Comparison of ENCODE assay signal across 29 cellular contexts in genomic region chr3:120445654-120446053, GRCh38. TPM values are rescaled to one million over a fixed set of nuclear protein-coding genes. Genes with fewer than 3 reads are reported as not detected.
DNase-seq lines count a peak whose midpoint lies in the region; ATAC-seq and TF ChIP-seq lines count a peak whose summit lies in the region.
"Had no signal": no experiment of that assay in that cellular context is flagged by ENCODE, and none has a peak within 500 bp of the region (broad histone marks: within the 10 kb centered on the region; RNA-seq: fewer than 3 reads in every experiment).

No MANE protein-coding gene starts in this region.

- no peaks in the 10 kb centered on the region for H3K27me3 ChIP-seq in ACC112 (ENCODE audit: insufficient read depth, low read length)
- no peaks in the 10 kb centered on the region for H3K27me3 ChIP-seq in WERI-Rb-1 (ENCODE audit: insufficient read depth, low read depth, severe bottlenecking)
- no peaks in the 10 kb centered on the region for H3K27me3 ChIP-seq in gastroesophageal sphincter
- no peaks in the 10 kb centered on the region for H3K27me3 ChIP-seq in sigmoid colon
- H3K27me3 ChIP-seq in endodermal cell (ENCODE audit: control insufficient read depth, insufficient read depth, low read length, poor library complexity, severe bottlenecking): no peaks in the 10 kb centered on the region
- H3K27me3 ChIP-seq in neuronal stem cell (ENCODE audit: control insufficient read depth in 3 of 3, insufficient read depth in 3 of 3, low read depth in 1 of 3, low read length in 3 of 3): no peaks in the 10 kb centered on the region
- H3K27me3 ChIP-seq: neural progenitor cell had no signal

- H3K4me3 ChIP-seq in ACC112 (ENCODE audit: low read depth, low read length) (peak overlapping the region; percentile 88), WERI-Rb-1 (ENCODE audit: low read depth, low read length) (no peak overlapping the region), gastroesophageal sphincter (peak overlapping the region in 1 of 2 donors; percentile 7), sigmoid colon (peak overlapping the region in 1 of 4 donors; percentile 4), endodermal cell (ENCODE audit: low read length) (no peak overlapping the region), neuronal stem cell (ENCODE audit: low read length in 2 of 2) (no peak overlapping the region)
- H3K4me3 ChIP-seq: A549, neural progenitor cell, upper lobe of right lung had no signal

- no peak overlapping the region for H4K8ac ChIP-seq in neuronal stem cell (ENCODE audit: low read depth, low read length)

- no peak for ATAC-seq in gastroesophageal sphincter
- ATAC-seq in GM19452 (IDR thresholded peaks at IDR 0.05; ENCODE audit: unreplicated experiment): no peak
- ATAC-seq: A549; activated CD8-positive, alpha-beta memory T cell treated with anti-CD3 and anti-CD28 coated beads, Interleukin-2, amount 10 ng/mL, durations not matched to agents 7 days and 5 days; activated T-cell treated with anti-CD3 and anti-CD28 coated beads, Interleukin-2, amount 50 U/mL, for 4 hours; Panc1; sciatic nerve; upper lobe of right lung had no signal

- H3K4me3 Mint-ChIP-seq in endodermal cell: no peak overlapping the region
- H3K4me3 Mint-ChIP-seq: activated CD8-positive, alpha-beta memory T cell treated with anti-CD3 and anti-CD28 coated beads, Interleukin-2, amount 10 ng/mL, durations not matched to agents 7 days and 5 days; activated naive CD8-positive, alpha-beta T cell treated with anti-CD3 and anti-CD28 coated beads, Interleukin-2, amount 10 ng/mL, durations not matched to agents 7 days and 5 days; activated T-cell treated with anti-CD3 and anti-CD28 coated beads, Interleukin-2, amount 50 U/mL, for 4 hours; B cell; CD4-positive, alpha-beta memory T cell; central memory CD8-positive, alpha-beta T cell; IgD-negative memory B cell; neural progenitor cell had no signal

- H3K27ac Mint-ChIP-seq in endodermal cell: no peak overlapping the region
- H3K27ac Mint-ChIP-seq: activated CD8-positive, alpha-beta memory T cell treated with anti-CD3 and anti-CD28 coated beads, Interleukin-2, amount 10 ng/mL, durations not matched to agents 7 days and 5 days; activated naive CD8-positive, alpha-beta T cell treated with anti-CD3 and anti-CD28 coated beads, Interleukin-2, amount 10 ng/mL, durations not matched to agents 7 days and 5 days; B cell; CD4-positive, alpha-beta memory T cell; IgD-negative memory B cell; neural progenitor cell had no signal

- H3K9me3 ChIP-seq in WERI-Rb-1 (ENCODE audit: severe bottlenecking): no peaks in the 10 kb centered on the region
- no peaks in the 10 kb centered on the region for H3K9me3 ChIP-seq in gastroesophageal sphincter
- H3K9me3 ChIP-seq in sigmoid colon: no peaks in the 10 kb centered on the region
- no peaks in the 10 kb centered on the region for H3K9me3 ChIP-seq in endodermal cell (ENCODE audit: control insufficient read depth, low read length)
- H3K9me3 ChIP-seq in neuronal stem cell (replicated peaks in 1 of 2; ENCODE audit: control insufficient read depth in 2 of 2, insufficient read depth in 1 of 2, low read depth in 1 of 2, low read length in 2 of 2): no peaks in the 10 kb centered on the region
- H3K9me3 ChIP-seq: A549, upper lobe of right lung had no signal

- no peak overlapping the region for H3K18ac ChIP-seq in neuronal stem cell (ENCODE audit: low read length)

- peaks cover 29% of the 10 kb centered on the region for H3K4me1 Mint-ChIP-seq in endodermal cell
- H3K4me1 Mint-ChIP-seq: central memory CD8-positive, alpha-beta T cell had no signal

- no peak overlapping the region for H3K23ac ChIP-seq in neuronal stem cell (ENCODE audit: low read depth, low read length, poor library complexity)

- no peaks in the 10 kb centered on the region for H3K9me3 Mint-ChIP-seq in endodermal cell
- H3K9me3 Mint-ChIP-seq: activated naive CD8-positive, alpha-beta T cell treated with anti-CD3 and anti-CD28 coated beads, Interleukin-2, amount 10 ng/mL, durations not matched to agents 7 days and 5 days; activated T-cell treated with anti-CD3 and anti-CD28 coated beads, Interleukin-2, amount 50 U/mL, for 4 hours; CD4-positive, alpha-beta memory T cell; central memory CD8-positive, alpha-beta T cell; IgD-negative memory B cell; neural progenitor cell had no signal

- peaks cover 95% of the 10 kb centered on the region for H3K79me2 ChIP-seq in ACC112 (ENCODE audit: control insufficient read depth, insufficient read depth, low read length, unreplicated experiment)

- H3K4ac ChIP-seq in neuronal stem cell (ENCODE audit: low read length): no peak overlapping the region

- no peak overlapping the region for H2BK12ac ChIP-seq in neuronal stem cell (ENCODE audit: low read length)

- no peak overlapping the region for H2BK15ac ChIP-seq in neuronal stem cell (ENCODE audit: low read length)

- H2AK5ac ChIP-seq in neuronal stem cell (ENCODE audit: low read depth, low read length): no peak overlapping the region

- no peak for TF ChIP-seq CTCF in WERI-Rb-1 (IDR thresholded peaks at IDR 0.05; ENCODE audit: low read depth, low read length)
- TF ChIP-seq CTCF in gastroesophageal sphincter (IDR thresholded peaks at IDR 0.05): no peak
- no peak for TF ChIP-seq CTCF in sigmoid colon (IDR thresholded peaks at IDR 0.05)
- TF ChIP-seq CTCF in endodermal cell (conservative IDR thresholded peaks at IDR 0.05): no peak

- peaks cover 4% of the 10 kb centered on the region for H3K79me1 ChIP-seq in neuronal stem cell (ENCODE audit: low read depth, low read length)

- intact Hi-C loops in sigmoid colon (cut with DNase I): no loop called here

- H4K91ac ChIP-seq in neuronal stem cell (ENCODE audit: low read depth, low read length, poor library complexity): no peak overlapping the region

- H3K27me3 Mint-ChIP-seq in endodermal cell (ENCODE audit: insufficient read depth): no peaks in the 10 kb centered on the region

- H2BK120ac ChIP-seq in neuronal stem cell (ENCODE audit: low read depth, low read length): no peak overlapping the region

- no peak overlapping the region for H3K14ac ChIP-seq in neuronal stem cell (ENCODE audit: low read length)

- H3K4me1 ChIP-seq in ACC112 (ENCODE audit: control insufficient read depth, insufficient read depth, low read length, unreplicated experiment) (peaks cover 74% of the 10 kb centered on the region), gastroesophageal sphincter (peaks cover 37 to 90% (median 47%) of the 10 kb centered on the region in 3 donors), sigmoid colon (peaks cover 0 to 87% (median 84%) of the 10 kb centered on the region in 4 donors), endodermal cell (ENCODE audit: control insufficient read depth, insufficient read depth, low read length) (no peaks in the 10 kb centered on the region), neuronal stem cell (ENCODE audit: control insufficient read depth in 2 of 2, insufficient read depth in 1 of 2, low read depth in 1 of 2, low read length in 2 of 2) (peaks cover 11 to 13% of the 10 kb centered on the region in 2 donors)

- H3K36me3 ChIP-seq in ACC112 (ENCODE audit: insufficient read depth, low read length) (peaks cover 17% of the 10 kb centered on the region), WERI-Rb-1 (peaks cover 31% of the 10 kb centered on the region), gastroesophageal sphincter (peaks cover 0 to 11% of the 10 kb centered on the region in 2 donors), sigmoid colon (peaks cover 0 to 3% (median 0%) of the 10 kb centered on the region in 4 donors), endodermal cell (ENCODE audit: control insufficient read depth, insufficient read depth, low read length) (peaks cover 17% of the 10 kb centered on the region), neuronal stem cell (replicated peaks in 1 of 2; ENCODE audit: control insufficient read depth in 2 of 2, insufficient read depth in 2 of 2, low read length in 2 of 2) (peaks cover 9 to 14% of the 10 kb centered on the region in 2 donors)
- H3K36me3 ChIP-seq: neural progenitor cell, upper lobe of right lung had no signal

- H3K36me3 Mint-ChIP-seq in endodermal cell (ENCODE audit: low read depth): peaks cover 19% of the 10 kb centered on the region
- H3K36me3 Mint-ChIP-seq: activated CD8-positive, alpha-beta memory T cell treated with anti-CD3 and anti-CD28 coated beads, Interleukin-2, amount 10 ng/mL, durations not matched to agents 7 days and 5 days; activated naive CD8-positive, alpha-beta T cell treated with anti-CD3 and anti-CD28 coated beads, Interleukin-2, amount 10 ng/mL, durations not matched to agents 7 days and 5 days; IgD-negative memory B cell had no signal

- H3K4me2 ChIP-seq in neuronal stem cell (ENCODE audit: insufficient read depth, low read length, poor library complexity, severe bottlenecking): no peak overlapping the region
- H3K4me2 ChIP-seq: A549, neural progenitor cell had no signal

- no peak overlapping the region for H2AFZ ChIP-seq in ACC112 (ENCODE audit: low read length, unreplicated experiment)
- no peak overlapping the region for H2AFZ ChIP-seq in neuronal stem cell (ENCODE audit: low read length)
- H2AFZ ChIP-seq: neural progenitor cell had no signal

- H3K27ac ChIP-seq in ACC112 (ENCODE audit: low read depth, low read length): no peak overlapping the region
- peak overlapping the region; percentile 48 for H3K27ac ChIP-seq in WERI-Rb-1
- peak overlapping the region; percentile 25 to 100 (median 97) for H3K27ac ChIP-seq in gastroesophageal sphincter
- peak overlapping the region; percentile 37 to 98 (median 96) for H3K27ac ChIP-seq in sigmoid colon
- H3K27ac ChIP-seq in endodermal cell (ENCODE audit: low read depth, low read length): no peak overlapping the region
- no peak overlapping the region for H3K27ac ChIP-seq in neuronal stem cell (replicated peaks; ENCODE audit: low read length)
- H3K27ac ChIP-seq: A549, neural progenitor cell, upper lobe of right lung had no signal

- no peak for TF ChIP-seq EP300 in gastroesophageal sphincter (IDR thresholded peaks at IDR 0.05)
- TF ChIP-seq EP300 in sigmoid colon (IDR thresholded peaks at IDR 0.05): no peak

- WGBS in gastroesophageal sphincter (ENCODE audit: low coverage in 1 of 2), 2 donors: 31 to 48% methylated on average over 4 to 5 of the region's 5 CpGs
- 80 to 81% methylated on average over 5 of the region's 5 CpGs for WGBS in sigmoid colon, 2 donors
- WGBS in endodermal cell (ENCODE audit: insufficient coverage in 1 of 2, insufficient read length in 1 of 2), 2 experiments: 95 to 96% methylated on average over 4 to 5 of the region's 5 CpGs
- WGBS in neuronal stem cell (ENCODE audit: extremely low coverage in 2 of 2, insufficient read length in 2 of 2, insufficient replicate concordance in 1 of 2), 2 donors: no CpG with 5 or more reads among the region's 5 CpGs

- TF ChIP-seq POLR2A in gastroesophageal sphincter (IDR thresholded peaks at IDR 0.05): no peak
- TF ChIP-seq POLR2A in sigmoid colon (IDR thresholded peaks at IDR 0.05): no peak

- DNase-seq in WERI-Rb-1 (no peak), sigmoid colon (no peak), middle frontal gyrus (ENCODE audit: extremely low spot score, low spot score) (no peak), endodermal cell (no peak), neuronal stem cell (ENCODE audit: low spot score) (no peak)
- DNase-seq: activated CD4-positive, alpha-beta T cell treated with anti-CD3 and anti-CD28 coated beads, Interleukin-2, amount 50 U/mL, for 1 hour; activated CD8-positive, alpha-beta memory T cell treated with anti-CD3 and anti-CD28 coated beads, Interleukin-2, amount 10 ng/mL, durations not matched to agents 7 days and 5 days; activated gamma-delta T cell; activated naive CD8-positive, alpha-beta T cell treated with anti-CD3 and anti-CD28 coated beads, Interleukin-2, amount 10 ng/mL, durations not matched to agents 7 days and 5 days; activated T-cell treated with anti-CD3 and anti-CD28 coated beads, Interleukin-2, amount 50 U/mL, for 4 hours; CD4-positive, alpha-beta memory T cell; NCI-H1436 treated with DMSO at 0.1 percent for 48 hours; NCI-H2081 treated with DMSO at 0.1 percent for 48 hours; NCI-H345; NCI-H69; posterior cingulate gyrus; SHP77; stimulated activated CD4-positive, alpha-beta T cell treated with anti-CD3 and anti-CD28 coated beads, Interleukin-4, amount 100 ng/mL, for 24 hours; upper lobe of right lung had no signal

- no peak overlapping the region for H2BK5ac ChIP-seq in neuronal stem cell (ENCODE audit: low read length)

- H3K9ac ChIP-seq in endodermal cell (ENCODE audit: extremely low read depth, low read length, poor library complexity, severe bottlenecking) (no peak overlapping the region), neuronal stem cell (ENCODE audit: low read depth, low read length, poor library complexity) (no peak overlapping the region)
- H3K9ac ChIP-seq: neural progenitor cell had no signal

RNA-seq across cellular contexts. Expression of gene FSTL1, which starts 5.1 kb away (rescaled TPM):
- total RNA-seq in gastroesophageal sphincter: 1,000 to 10,000 TPM in 1 of 4 donors, 100 to 1,000 TPM in 3; 343 to 1,189 (median 766) TPM
- total RNA-seq in sigmoid colon: 100 to 1,000 TPM; 266 to 653 (median 320) TPM
- 10 to 100 TPM in 2 of 3 donors, 1 to 10 TPM in 1; 8.1 to 56.2 (median 24.6) TPM for polyA plus RNA-seq in sigmoid colon
- 100 to 1,000 TPM; 309 to 379 TPM for total RNA-seq in endodermal cell
- polyA plus RNA-seq in endodermal cell (2013, experiment 1 of 2): 346 TPM
- polyA plus RNA-seq in endodermal cell (2013, experiment 2 of 2): 337 TPM
- 246 TPM for polyA plus RNA-seq in neuronal stem cell (2013, experiment 1 of 2)
- 254 TPM for polyA plus RNA-seq in neuronal stem cell (2013, experiment 2 of 2)
- total RNA-seq: B cell had no signal
- polyA plus RNA-seq: CD4-positive, alpha-beta memory T cell; IgD-negative memory B cell had no signal

Comparison
In these comparisons a context has a peak if more than half of its experiments do, and no peak if none do; other contexts are left out.
1. H3K27ac ChIP-seq: peak in WERI-Rb-1 (single experiment), gastroesophageal sphincter (4 of 4) and sigmoid colon (4 of 4); none in ACC112 (single experiment), endodermal cell (single experiment) and neuronal stem cell (single experiment).